8 cellular contexts compared by ENCODE assay signal in genomic region chr11:118956094-118956846, GRCh38. TPM values are rescaled to one million over a fixed set of nuclear protein-coding genes. Genes with fewer than 3 reads are reported as not detected.
DNase-seq lines count a peak whose midpoint lies in the region; ATAC-seq, FAIRE-seq and TF ChIP-seq lines count a peak whose summit lies in the region.

Gene UPK2 (plus strand): TSS chr11:118956298. CDS start chr11:118956351, 53 bp downstream.

- peak; percentile 68 for ATAC-seq in HG02885 (IDR thresholded peaks at IDR 0.05; ENCODE audit: poor library complexity, unreplicated experiment)
- ATAC-seq in activated CD4-positive, CD25-positive, alpha-beta regulatory T cell treated with anti-CD3 and anti-CD28 coated beads, Interleukin-2, amount 50 U/mL, for 24 hours = peak; percentile 99
- ATAC-seq in HG02840 (IDR thresholded peaks at IDR 0.05; ENCODE audit: low FRiP score, unreplicated experiment) = no peak

- DNase-seq in NCI-H345 treated with DMSO at 0.1 percent for 48 hours (lab: John Stamatoyannopoulos, UW; ENCODE audit: unreplicated experiment) = peak; percentile 55
- DNase-seq in cardiac fibroblast (ENCODE audit: low read depth in 2 of 2) = peak; percentile 77 to 83
- peak; percentile 14 for DNase-seq in kidney epithelial cell (ENCODE audit: low read depth)
- DNase-seq in stimulated activated CD4-positive, alpha-beta T cell treated with anti-CD3 and anti-CD28 coated beads, Interleukin-2, amount 100 ng/mL, for 24 hours = peak; percentile 93 to 94

- TF ChIP-seq CTCF in cardiac fibroblast (IDR thresholded peaks at IDR 0.05; ENCODE audit: low read depth, low read length) = peak; percentile 98
- TF ChIP-seq CTCF in kidney epithelial cell (IDR thresholded peaks at IDR 0.05; ENCODE audit: insufficient read depth, low read length, poor library complexity, severe bottlenecking) = peak; percentile 97

- no peaks in the 10 kb centered on the region for H3K36me3 ChIP-seq in kidney epithelial cell (ENCODE audit: control insufficient read depth, insufficient read depth, low read length)

- H3K27me3 ChIP-seq in kidney epithelial cell (ENCODE audit: control insufficient read depth, insufficient read depth, low read length) = peaks cover 17% of the 10 kb centered on the region

- FAIRE-seq in G401.6 (lab: Jason Lieb, UNC) = peak; percentile 33

- H3K4me3 ChIP-seq in cardiac fibroblast (replicated peaks in 1 of 2; ENCODE audit: low read depth in 2 of 2, low read length in 2 of 2) (no peak within 1 kb of the TSS), kidney epithelial cell (ENCODE audit: low read depth, low read length) (no peak within 1 kb of the TSS)

RNA-seq across cellular contexts. Expression of gene UPK2, which starts in this region (rescaled TPM):
- total RNA-seq in kidney epithelial cell = 0.25 TPM in 1 of 2 replicates, not detected in the other

Comparison
In these comparisons a context has a peak if more than half of its experiments do, and no peak if none do; other contexts are left out.
1. Peak in DNase-seq in kidney epithelial cell; RNA of the gene not detected or under 1 TPM.
2. DNase-seq: peak in every context shown above with its lines; median percentile 94 in stimulated activated CD4-positive, alpha-beta T cell treated with anti-CD3 and anti-CD28 coated beads, Interleukin-2, amount 100 ng/mL, for 24 hours; 80 in cardiac fibroblast; 55 in NCI-H345 treated with DMSO at 0.1 percent for 48 hours; 14 in kidney epithelial cell.